ENCODE assay signal across 2 cellular contexts in the genomic region with DNA sequence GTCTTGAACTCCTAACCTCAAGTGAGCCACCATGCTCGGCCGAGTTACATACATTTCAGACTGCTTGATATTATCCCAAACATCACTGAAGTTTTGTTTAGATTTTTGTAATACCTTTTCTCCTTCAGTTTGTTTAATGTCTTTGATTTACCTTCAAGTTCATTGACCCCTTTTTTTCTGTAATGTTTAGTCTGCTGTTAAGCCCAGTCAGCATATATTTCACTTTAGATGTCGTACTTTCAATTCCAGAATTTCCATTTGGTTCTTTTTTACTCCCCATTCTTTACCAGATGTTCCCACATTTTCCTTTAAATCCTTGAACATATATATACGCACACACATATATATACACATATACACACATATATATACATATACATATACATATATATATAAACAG.
TF ChIP-seq lines count a peak whose summit lies in the region.

No MANE protein-coding gene starts in this region.

TF ChIP-seq in HepG2, 621 proteins besides CTCF, POLR2A, EP300 and RAD21:
- TF ChIP-seq ZSCAN25 (CRISPR knock-in tag; IDR thresholded peaks at IDR 0.05), result no peak
- TF ChIP-seq MAFK (conservative IDR thresholded peaks at IDR 0.05 in 1 of 2, IDR thresholded peaks at IDR 0.05 in 1 of 2; ENCODE audit: low read length in 2 of 2), result peak; percentile 86 to 92
- TF ChIP-seq MAFF (IDR thresholded peaks at IDR 0.05; ENCODE audit: low read depth, low read length), result peak; percentile 91
TF ChIP-seq in HepG2: peak in this region for 2.

TF ChIP-seq in K562, 482 proteins besides CTCF, POLR2A, EP300 and RAD21:
- TF ChIP-seq MAFK (IDR thresholded peaks at IDR 0.05; ENCODE audit: low read length) (peak; percentile 76), ZSCAN32 (CRISPR knock-in tag; IDR thresholded peaks at IDR 0.05) (no peak), MAFF (IDR thresholded peaks at IDR 0.05; ENCODE audit: low read length) (peak; percentile 82), MAFG (tag; conservative IDR thresholded peaks at IDR 0.05) (peak; percentile 76), ZNF316 (IDR thresholded peaks at IDR 0.05) (peak; percentile 94), NELFE (IDR thresholded peaks at IDR 0.05; ENCODE audit: insufficient read depth, insufficient read length) (no peak), C11orf30 (IDR thresholded peaks at IDR 0.05; ENCODE audit: low read depth) (peak; percentile 86)
- TF ChIP-seq, protein P1, sequence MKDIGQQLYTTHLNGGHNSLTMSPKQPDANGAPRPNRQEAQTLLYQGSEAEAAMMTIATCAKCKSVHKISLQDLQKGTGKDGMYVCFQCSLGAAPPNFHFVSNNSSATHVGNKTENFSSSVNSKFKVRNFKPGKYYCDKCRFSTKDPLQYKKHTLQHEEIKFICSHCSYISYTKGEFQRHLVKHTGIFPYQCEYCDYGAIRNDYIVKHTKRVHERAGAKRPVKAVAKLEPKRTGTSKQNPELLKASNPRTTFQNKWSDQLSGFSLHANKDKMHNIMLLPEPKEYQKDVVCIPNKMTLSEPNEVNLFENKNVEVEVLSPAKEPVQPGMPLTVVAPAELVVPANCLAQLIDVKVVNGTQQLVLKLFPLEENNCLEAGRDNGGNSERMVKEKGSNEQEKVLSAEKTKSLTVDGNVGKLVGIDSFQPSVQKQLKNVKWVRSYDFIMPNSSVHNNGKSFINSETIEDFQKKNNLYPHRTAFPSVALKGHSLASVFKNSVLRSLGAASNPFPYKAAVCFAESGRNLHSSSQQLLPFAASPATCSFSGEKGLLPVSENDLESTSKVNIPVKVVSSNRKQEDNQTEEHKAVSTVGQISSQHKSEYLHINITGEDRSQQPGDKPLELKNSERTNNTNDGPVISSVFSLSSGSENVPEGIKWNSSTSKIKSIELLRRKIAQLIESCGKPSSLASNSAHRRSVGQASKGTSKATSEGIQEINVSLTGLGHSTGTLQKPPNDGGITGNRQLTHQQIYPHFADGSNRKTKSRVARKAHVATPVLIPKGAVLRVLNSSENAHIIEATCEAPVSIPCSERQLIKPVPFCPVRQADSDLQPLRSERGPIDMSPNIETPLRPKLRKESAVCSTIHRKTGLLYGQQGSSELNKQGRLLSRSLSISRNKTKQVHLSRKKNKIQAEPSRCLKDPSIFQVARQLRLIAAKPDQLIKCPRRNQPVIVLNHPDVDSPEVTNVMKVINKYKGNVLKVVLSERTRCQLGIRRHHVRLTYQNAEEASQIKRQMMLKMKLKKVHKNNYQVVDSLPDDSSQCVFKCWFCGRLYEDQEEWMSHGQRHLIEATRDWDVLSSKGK (CRISPR knock-in tag; IDR thresholded peaks at IDR 0.05), result no peak
TF ChIP-seq in K562: peak in this region for 5.
